In genomic region chr19:31334849-31335624, GRCh38 we compare ENCODE assay signal across 2 cellular contexts.
TF ChIP-seq lines count a peak whose summit lies in the region.

No MANE protein-coding gene starts in this region.

TF ChIP-seq in SK-N-SH, 30 proteins besides CTCF, POLR2A, EP300 and RAD21 (continued from another document):
- TF ChIP-seq USF2 (IDR thresholded peaks at IDR 0.05; ENCODE audit: borderline replicate concordance, low read depth, low read length) (no peak), USF1 (IDR thresholded peaks at IDR 0.05; ENCODE audit: borderline replicate concordance, low read depth) (no peak), RFX5 (IDR thresholded peaks at IDR 0.05; ENCODE audit: low read length) (no peak), PBX3 (IDR thresholded peaks at IDR 0.05) (peak; percentile 35; the same call in 1 of the 2 replicates)

TF ChIP-seq in SK-N-SH treated with all-trans-retinoic acid at 6 μM for 48 hours, 23 proteins besides CTCF, POLR2A, EP300 and RAD21 (continued from another document):
- TF ChIP-seq TOX (CRISPR knock-in tag; IDR thresholded peaks at IDR 0.05; ENCODE audit: borderline replicate concordance) (no peak), ZC3H10 (CRISPR knock-in tag; IDR thresholded peaks at IDR 0.05) (no peak), CSDC2 (CRISPR knock-in tag; IDR thresholded peaks at IDR 0.05) (no peak), ZFP30 (CRISPR knock-in tag; IDR thresholded peaks at IDR 0.05) (no peak), PATZ1 (CRISPR knock-in tag; IDR thresholded peaks at IDR 0.05; ENCODE audit: borderline replicate concordance) (no peak), ZNF8 (CRISPR knock-in tag; IDR thresholded peaks at IDR 0.05) (no peak), TSHZ2 (CRISPR knock-in tag; IDR thresholded peaks at IDR 0.05) (no peak), ZNF565 (CRISPR knock-in tag; conservative IDR thresholded peaks at IDR 0.05; ENCODE audit: low read depth) (no peak)
TF ChIP-seq in SK-N-SH treated with all-trans-retinoic acid at 6 μM for 48 hours: peak in this region for 0.
